ENCODE assay signal across 16 cellular contexts in the genomic region with DNA sequence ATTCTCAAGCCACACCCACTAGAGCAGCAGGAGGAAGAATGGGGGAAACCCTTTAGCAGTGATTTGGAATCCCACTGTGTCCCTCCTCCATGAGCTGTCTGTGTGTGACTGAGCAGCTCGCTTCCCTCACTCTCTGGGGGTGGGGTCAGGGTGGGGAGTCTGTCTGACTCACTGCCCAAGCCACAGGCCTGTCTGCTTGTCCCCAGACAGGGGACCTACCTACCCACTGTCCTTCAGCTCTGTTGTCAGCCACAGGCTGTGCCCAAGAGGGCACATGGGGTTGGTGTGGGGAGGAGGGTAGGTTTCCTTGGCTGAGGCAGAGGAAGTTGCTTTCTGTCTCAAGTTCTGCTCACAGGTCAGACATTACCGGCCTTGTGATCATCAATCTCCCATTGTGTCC.
DNase-seq lines count a peak whose midpoint lies in the region; ATAC-seq, FAIRE-seq and TF ChIP-seq lines count a peak whose summit lies in the region.
"Had no signal": no experiment of that assay in that cellular context is flagged by ENCODE, and none has a peak within 500 bp of the region (broad histone marks: within the 10 kb centered on the region; RNA-seq: fewer than 3 reads in every experiment).

No MANE protein-coding gene starts in this region.

- no peaks in the 10 kb centered on the region for H3K4me1 ChIP-seq in naive thymus-derived CD4-positive, alpha-beta T cell (ENCODE audit: control insufficient read depth in 2 of 2, insufficient read depth in 2 of 2, low read length in 2 of 2)
- H3K4me1 ChIP-seq: BLaER1 had no signal

- H3K4me3 ChIP-seq in epithelial cell of esophagus (ENCODE audit: low read length) = no peak overlapping the region
- H3K4me3 ChIP-seq in naive thymus-derived CD4-positive, alpha-beta T cell (ENCODE audit: low read length) = no peak overlapping the region
- H3K4me3 ChIP-seq: BLaER1, tibial artery had no signal

- peaks cover 0 to 32% (median 17%) of the 10 kb centered on the region in 5 donors for H3K27me3 Mint-ChIP-seq in naive thymus-derived CD4-positive, alpha-beta T cell

- CTCF ChIA-PET in naive thymus-derived CD4-positive, alpha-beta T cell (lab: Charles Lee) = no interaction called here

- peaks cover 0 to 3% (median 0%) of the 10 kb centered on the region in 7 donors for H3K4me1 Mint-ChIP-seq in naive thymus-derived CD4-positive, alpha-beta T cell
- H3K4me1 Mint-ChIP-seq: activated naive CD4-positive, alpha-beta T cell treated with anti-CD3 and anti-CD28 coated beads, Interleukin-2, amount 50 U/mL, for 24 hours had no signal

- no peak overlapping the region for H3K27ac Mint-ChIP-seq in naive thymus-derived CD4-positive, alpha-beta T cell
- H3K27ac Mint-ChIP-seq: activated CD4-positive, alpha-beta memory T cell treated with anti-CD3 and anti-CD28 coated beads for 36 hours; activated naive CD4-positive, alpha-beta T cell treated with anti-CD3 and anti-CD28 coated beads, Interleukin-2, amount 50 U/mL, for 24 hours had no signal

- no peaks in the 10 kb centered on the region for H3K36me3 ChIP-seq in naive thymus-derived CD4-positive, alpha-beta T cell (ENCODE audit: control insufficient read depth in 2 of 3, insufficient read depth in 3 of 3, low read length in 3 of 3)
- H3K36me3 ChIP-seq: BLaER1, tibial artery had no signal

- POLR2A ChIA-PET in naive thymus-derived CD4-positive, alpha-beta T cell (lab: Charles Lee) = no interaction called here

- H3K27ac ChIP-seq in naive thymus-derived CD4-positive, alpha-beta T cell (ENCODE audit: low read depth, low read length) = no peak overlapping the region
- H3K27ac ChIP-seq: BLaER1, tibial artery had no signal

- ATAC-seq in naive thymus-derived CD4-positive, alpha-beta T cell = peak; percentile 94
- no peak for ATAC-seq in GM21723 (IDR thresholded peaks at IDR 0.05; ENCODE audit: unreplicated experiment)
- ATAC-seq: SK-N-SH treated with all-trans-retinoic acid at 6 μM for 48 hours had no signal

- FAIRE-seq in RCC 7860 (lab: Jason Lieb, UNC) = no peak

- TF ChIP-seq CTCF in epithelial cell of esophagus (IDR thresholded peaks at IDR 0.05; ENCODE audit: insufficient read depth, low read depth, low read length, missing control alignments) = no peak

- H3K9me3 Mint-ChIP-seq in naive thymus-derived CD4-positive, alpha-beta T cell = peaks cover 0 to 4% (median 0%) of the 10 kb centered on the region in 11 donors
- H3K9me3 Mint-ChIP-seq: activated CD4-positive, alpha-beta memory T cell treated with anti-CD3 and anti-CD28 coated beads for 36 hours; activated naive CD4-positive, alpha-beta T cell treated with anti-CD3 and anti-CD28 coated beads, Interleukin-2, amount 50 U/mL, for 24 hours had no signal

- H3K4me3 Mint-ChIP-seq in naive thymus-derived CD4-positive, alpha-beta T cell = no peak overlapping the region
- H3K4me3 Mint-ChIP-seq: activated CD4-positive, alpha-beta memory T cell treated with anti-CD3 and anti-CD28 coated beads for 36 hours; activated naive CD4-positive, alpha-beta T cell treated with anti-CD3 and anti-CD28 coated beads, Interleukin-2, amount 50 U/mL, for 24 hours had no signal

- H3K36me3 Mint-ChIP-seq in naive thymus-derived CD4-positive, alpha-beta T cell = no peaks in the 10 kb centered on the region
- H3K36me3 Mint-ChIP-seq: activated CD4-positive, alpha-beta memory T cell treated with anti-CD3 and anti-CD28 coated beads for 36 hours; activated naive CD4-positive, alpha-beta T cell treated with anti-CD3 and anti-CD28 coated beads, Interleukin-2, amount 50 U/mL, for 24 hours had no signal

- no peaks in the 10 kb centered on the region for H3K27me3 ChIP-seq in naive thymus-derived CD4-positive, alpha-beta T cell (ENCODE audit: control insufficient read depth in 2 of 2, insufficient read depth in 2 of 2, low read length in 2 of 2)
- H3K27me3 ChIP-seq: BLaER1, tibial artery had no signal

- intact Hi-C loops in naive thymus-derived CD4-positive, alpha-beta T cell (cut with micrococcal nuclease) = no loop called here

- no peaks in the 10 kb centered on the region for H3K9me3 ChIP-seq in naive thymus-derived CD4-positive, alpha-beta T cell (ENCODE audit: control insufficient read depth in 2 of 3, low read length in 3 of 3)
- H3K9me3 ChIP-seq: BLaER1, tibial artery had no signal

- DNase-seq in Daoy (ENCODE audit: low read depth) = peak; percentile 57
- DNase-seq in RCC 7860 (ENCODE audit: low spot score) = peak; percentile 58
- DNase-seq in epithelial cell of esophagus (ENCODE audit: low read depth) = peak; percentile 54
- no peak for DNase-seq in naive thymus-derived CD4-positive, alpha-beta T cell
- no peak for DNase-seq in dedifferentiated amniotic fluid mesenchymal stem cell (ENCODE audit: extremely low spot score)
- DNase-seq in activated CD4-positive, alpha-beta T cell treated with anti-CD3 and anti-CD28 coated beads for 4 hours = no peak
- DNase-seq in NCI-H2196 (lab: John Stamatoyannopoulos, UW; ENCODE audit: unreplicated experiment) = no peak
- DNase-seq: activated CD4-positive, alpha-beta memory T cell treated with anti-CD3 and anti-CD28 coated beads for 36 hours; dermis blood vessel endothelial cell; NCI-H1436; NCI-H748 treated with DMSO at 0.1 percent for 48 hours; tibial artery had no signal

Comparison
In these comparisons a context has a peak if more than half of its experiments do, and no peak if none do; other contexts are left out.
1. DNase-seq: peak in Daoy (single experiment), RCC 7860 (single experiment) and epithelial cell of esophagus (single experiment); none in naive thymus-derived CD4-positive, alpha-beta T cell (0 of 9), dedifferentiated amniotic fluid mesenchymal stem cell (single experiment), activated CD4-positive, alpha-beta T cell treated with anti-CD3 and anti-CD28 coated beads for 4 hours (0 of 2) and NCI-H2196 (single experiment).